Comparison of ENCODE assay signal across 24 cellular contexts in the genomic region with DNA sequence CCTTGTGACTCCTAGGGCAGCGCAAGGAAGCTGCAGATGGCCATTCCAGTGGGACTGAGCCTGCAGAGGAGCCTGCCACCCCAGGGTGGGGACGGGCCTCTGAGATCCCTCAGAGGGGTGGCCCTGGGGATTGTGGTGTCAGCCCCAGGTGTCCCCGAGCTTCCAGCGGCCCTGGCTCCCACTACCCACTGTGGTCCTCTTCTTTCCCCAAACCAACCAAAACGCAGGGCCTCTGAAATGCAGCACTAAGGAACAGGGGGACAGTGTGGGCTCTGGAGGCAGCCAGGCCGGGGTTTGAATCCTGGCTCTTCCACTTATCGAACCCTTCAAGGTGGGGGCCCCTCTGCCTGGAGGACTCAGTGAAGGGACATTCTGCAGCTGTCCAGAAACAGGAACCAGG. TPM values are rescaled to one million over a fixed set of nuclear protein-coding genes. Genes with fewer than 3 reads are reported as not detected.
DNase-seq lines count a peak whose midpoint lies in the region; ATAC-seq and TF ChIP-seq lines count a peak whose summit lies in the region.
"Had no signal": no experiment of that assay in that cellular context is flagged by ENCODE, and none has a peak within 500 bp of the region (broad histone marks: within the 10 kb centered on the region; RNA-seq: fewer than 3 reads in every experiment).

No MANE protein-coding gene starts in this region.

- ATAC-seq in sciatic nerve, result no peak
- ATAC-seq in upper lobe of right lung, result no peak

- H3K9me3 Mint-ChIP-seq in chondrocyte (ENCODE audit: low read depth), result no peaks in the 10 kb centered on the region

- DNase-seq in left ventricle myocardium inferior, result no peak
- no peak for DNase-seq in cardiac septum (ENCODE audit: low spot score)
- DNase-seq in chondrocyte (ENCODE audit: low spot score), result peak; percentile 68
- DNase-seq in sciatic nerve (ENCODE audit: low spot score), result peak; percentile 47
- peak; percentile 52 for DNase-seq in upper lobe of right lung
- DNase-seq in glomerular visceral epithelial cell (ENCODE audit: extremely low spot score), result no peak
- no peak for DNase-seq in DMS79 treated with DMSO at 0.1 percent for 48 hours (lab: John Stamatoyannopoulos, UW)
- no peak for DNase-seq in SIG-M5 (lab: John Stamatoyannopoulos, UW)
- DNase-seq: 8988T, AML-193, DMS53, EL, GF-D8, KBM-7, MM.1S, NCI-H1048, NCI-H1417 treated with DMSO at 0.1 percent for 48 hours, NCI-H187, NCI-H446, NCI-H526 treated with DMSO at 0.1 percent for 48 hours, PC-9, RPMI8226, SHP77 treated with DMSO at 0.1 percent for 48 hours had no signal

- peaks cover 21% of the 10 kb centered on the region for H3K4me1 Mint-ChIP-seq in chondrocyte (ENCODE audit: low read depth)

- no peaks in the 10 kb centered on the region for H3K36me3 Mint-ChIP-seq in chondrocyte (ENCODE audit: low read depth)

- no peak overlapping the region for H3K4me3 Mint-ChIP-seq in chondrocyte (ENCODE audit: unreplicated experiment)
- H3K4me3 Mint-ChIP-seq: CD14-positive monocyte had no signal

- H3K4me1 ChIP-seq in left ventricle myocardium inferior (peaks cover 78% of the 10 kb centered on the region), upper lobe of right lung (peaks cover 26% of the 10 kb centered on the region)

- TF ChIP-seq CTCF in left ventricle myocardium inferior (IDR thresholded peaks at IDR 0.05; ENCODE audit: borderline replicate concordance) (no peak), chondrocyte (IDR thresholded peaks at IDR 0.05) (no peak), upper lobe of right lung (IDR thresholded peaks at IDR 0.05) (no peak)

- intact Hi-C loops in left ventricle myocardium inferior (cut with micrococcal nuclease), result no loop called here
- intact Hi-C loops in cardiac septum (cut with DNase I), result no loop called here
- intact Hi-C loops in sciatic nerve (cut with DNase I), result no loop called here
- intact Hi-C loops in upper lobe of right lung (cut with DNase I), result no loop called here

- peaks cover 19% of the 10 kb centered on the region for H3K27me3 Mint-ChIP-seq in chondrocyte (ENCODE audit: low read depth)

- peak overlapping the region; percentile 77 for H3K27ac ChIP-seq in left ventricle myocardium inferior (replicated peaks)
- H3K27ac ChIP-seq in upper lobe of right lung, result no peak overlapping the region
- H3K27ac ChIP-seq: PC-9 had no signal

- H3K36me3 ChIP-seq in left ventricle myocardium inferior (peaks cover 43% of the 10 kb centered on the region), upper lobe of right lung (peaks cover 50% of the 10 kb centered on the region)

- no peak overlapping the region for H3K27ac Mint-ChIP-seq in chondrocyte (ENCODE audit: unreplicated experiment)

- H3K27me3 ChIP-seq in left ventricle myocardium inferior (ENCODE audit: low read depth) (no peaks in the 10 kb centered on the region), upper lobe of right lung (no peaks in the 10 kb centered on the region)

- no peak overlapping the region for H3K4me3 ChIP-seq in left ventricle myocardium inferior
- no peak overlapping the region for H3K4me3 ChIP-seq in upper lobe of right lung
- H3K4me3 ChIP-seq: PC-9 had no signal

- H3K9me3 ChIP-seq in left ventricle myocardium inferior (replicated peaks) (no peaks in the 10 kb centered on the region), upper lobe of right lung (no peaks in the 10 kb centered on the region)

RNA-seq across cellular contexts. Expression of gene ATOH8, which starts 32.7 kb away (rescaled TPM):
- total RNA-seq in left ventricle myocardium inferior (23.3 TPM), cardiac septum (21.0 TPM), chondrocyte (2.2 to 10.3 TPM (median 2.7 TPM) in 3 replicates), sciatic nerve (57.2 TPM), upper lobe of right lung (93.6 TPM)
- total RNA-seq: PC-9 had no signal

Comparison
In these comparisons a context has a peak if more than half of its experiments do, and no peak if none do; other contexts are left out.
1. DNase-seq: peak in chondrocyte (single experiment), sciatic nerve (single experiment) and upper lobe of right lung (single experiment); none in left ventricle myocardium inferior (single experiment), cardiac septum (single experiment), glomerular visceral epithelial cell (single experiment), DMS79 treated with DMSO at 0.1 percent for 48 hours (single experiment) and SIG-M5 (single experiment).